ENCODE assay signal across 25 cellular contexts in the genomic region with DNA sequence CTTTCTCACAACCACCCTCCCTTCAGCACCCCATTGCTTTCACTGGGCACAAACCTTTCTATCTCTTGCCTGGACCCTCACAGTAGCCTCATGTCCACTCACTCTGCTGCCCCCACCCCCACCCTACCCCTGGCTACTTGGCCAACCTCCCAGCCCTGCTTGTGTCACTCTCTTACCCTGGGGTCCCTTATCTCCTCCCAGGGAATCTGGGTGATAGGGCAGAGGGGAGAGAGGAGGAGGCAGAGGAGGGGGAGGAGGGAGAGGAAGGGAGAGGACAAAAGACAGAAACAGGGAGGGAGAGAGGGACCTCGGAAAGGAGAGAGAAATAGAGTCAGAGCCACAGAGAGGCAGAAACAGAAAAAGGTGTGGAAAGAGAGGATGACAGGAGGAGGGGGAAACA. TPM values are rescaled to one million over a fixed set of nuclear protein-coding genes. Genes with fewer than 3 reads are reported as not detected.
"Had no signal": no experiment of that assay in that cellular context is flagged by ENCODE, and none has a peak within 500 bp of the region (broad histone marks: within the 10 kb centered on the region; RNA-seq: fewer than 3 reads in every experiment).

No MANE protein-coding gene starts in this region.

- H3K4me1 ChIP-seq: prostate gland had no signal

- H3K27me3 ChIP-seq: upper lobe of right lung had no signal

- H3K4me1 Mint-ChIP-seq: central memory CD8-positive, alpha-beta T cell had no signal

- DNase-seq: activated CD4-positive, alpha-beta T cell treated with anti-CD3 and anti-CD28 coated beads, Interleukin-2, amount 50 U/mL, for 1 hour; activated CD4-positive, CD25-positive, alpha-beta regulatory T cell treated with anti-CD3 and anti-CD28 coated beads, Interleukin-2, amount 50 U/mL, for 72 hours; activated CD8-positive, alpha-beta T cell treated with anti-CD3 and anti-CD28 coated beads, Interleukin-2, amount 10 ng/mL, durations not matched to agents 7 days and 5 days; activated naive CD4-positive, alpha-beta T cell; effector memory CD4-positive, alpha-beta T cell; head of caudate nucleus; stimulated activated CD4-positive, alpha-beta T cell treated with anti-CD3 and anti-CD28 coated beads, Interleukin-12 subunit alpha, Interleukin-12 subunit beta, amount 100 ng/mL, for 4 hours; stimulated activated CD4-positive, alpha-beta T cell treated with anti-CD3 and anti-CD28 coated beads, Interleukin-4, amount 100 ng/mL, for 4 hours; stimulated activated naive CD8-positive, alpha-beta T cell treated with anti-CD3 and anti-CD28 coated beads, Interleukin-15, Interleukin-2, amounts not matched to agents 100 U/mL and 50 U/mL, for 24 hours; T-helper 1 cell; upper lobe of right lung; WERI-Rb-1 had no signal

- H3K27ac ChIP-seq: esophagus muscularis mucosa, prostate gland, upper lobe of right lung, WERI-Rb-1 had no signal

- ATAC-seq: activated CD8-positive, alpha-beta T cell treated with anti-CD3 and anti-CD28 coated beads, Interleukin-2, amount 10 ng/mL, durations not matched to agents 7 days and 5 days; stimulated activated naive CD8-positive, alpha-beta T cell treated with anti-CD3 and anti-CD28 coated beads, Interleukin-15, Interleukin-2, amounts not matched to agents 100 U/mL and 50 U/mL, for 24 hours; upper lobe of right lung had no signal

- H3K36me3 ChIP-seq: esophagus muscularis mucosa, prostate gland, upper lobe of right lung, WERI-Rb-1 had no signal

- H3K4me3 ChIP-seq: esophagus muscularis mucosa, prostate gland, upper lobe of right lung had no signal

- H3K9me3 ChIP-seq: prostate gland, upper lobe of right lung had no signal

- H3K27ac Mint-ChIP-seq: activated CD8-positive, alpha-beta T cell treated with anti-CD3 and anti-CD28 coated beads, Interleukin-2, amount 10 ng/mL, durations not matched to agents 7 days and 5 days; activated naive CD8-positive, alpha-beta T cell; activated T-helper 1 cell treated with anti-CD3 and anti-CD28 coated beads, Interleukin-12 subunit alpha, Interleukin-12 subunit beta, Interleukin-2, Interleukin-4 antibody, amounts not matched to agents 30 ng/mL and 10 ng/mL and 1 ng/mL, durations not matched to agents 14 hours and 24 hours and 36 hours had no signal

- H3K4me3 Mint-ChIP-seq: activated CD8-positive, alpha-beta T cell treated with anti-CD3 and anti-CD28 coated beads, Interleukin-2, amount 10 ng/mL, durations not matched to agents 7 days and 5 days; activated naive CD8-positive, alpha-beta T cell; activated T-helper 1 cell treated with anti-CD3 and anti-CD28 coated beads, Interleukin-12 subunit alpha, Interleukin-12 subunit beta, Interleukin-2, Interleukin-4 antibody, amounts not matched to agents 30 ng/mL and 10 ng/mL and 1 ng/mL, durations not matched to agents 14 hours and 24 hours and 36 hours; central memory CD8-positive, alpha-beta T cell; nephron had no signal

RNA-seq across cellular contexts. Expression of a gene that starts 25.0 kb away (rescaled TPM):
- total RNA-seq: activated CD8-positive, alpha-beta T cell treated with anti-CD3 and anti-CD28 coated beads, Interleukin-2, amount 10 ng/mL, durations not matched to agents 7 days and 5 days; activated T-helper 1 cell treated with anti-CD3 and anti-CD28 coated beads, Interleukin-12 subunit alpha, Interleukin-12 subunit beta, Interleukin-2, Interleukin-4 antibody, amounts not matched to agents 30 ng/mL and 10 ng/mL and 1 ng/mL, durations not matched to agents 14 hours and 24 hours and 36 hours; dermis microvascular lymphatic vessel endothelial cell; esophagus muscularis mucosa; myocyte; subcutaneous adipose tissue had no signal

RNA-seq across cellular contexts. Expression of a gene that starts 46.0 kb away (rescaled TPM):
- total RNA-seq: activated CD8-positive, alpha-beta T cell treated with anti-CD3 and anti-CD28 coated beads, Interleukin-2, amount 10 ng/mL, durations not matched to agents 7 days and 5 days; activated T-helper 1 cell treated with anti-CD3 and anti-CD28 coated beads, Interleukin-12 subunit alpha, Interleukin-12 subunit beta, Interleukin-2, Interleukin-4 antibody, amounts not matched to agents 30 ng/mL and 10 ng/mL and 1 ng/mL, durations not matched to agents 14 hours and 24 hours and 36 hours; astrocyte; dermis microvascular lymphatic vessel endothelial cell; endothelial cell of umbilical vein; esophagus muscularis mucosa; omental fat pad; subcutaneous adipose tissue had no signal
- polyA plus RNA-seq: endothelial cell of umbilical vein, keratinocyte had no signal
